ENCODE assay signal across 1 cellular context in the genomic region with DNA sequence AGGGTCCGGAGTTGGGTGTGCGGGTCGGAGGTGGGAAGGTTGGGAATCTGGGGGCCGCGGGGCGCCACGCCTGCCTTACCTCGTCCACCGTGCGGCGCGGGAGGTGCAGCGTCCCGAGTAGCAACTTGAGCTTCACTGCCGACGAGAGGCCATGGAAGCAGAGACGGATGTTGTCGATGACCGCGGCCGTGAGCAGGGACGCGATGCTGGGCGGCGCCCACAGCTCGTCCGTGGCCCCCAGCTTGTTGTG.
TF ChIP-seq lines count a peak whose summit lies in the region.

No MANE protein-coding gene starts in this region.

TF ChIP-seq in HEK293, 187 proteins besides CTCF, POLR2A, EP300 and RAD21 (continued from another document):
- no peak for TF ChIP-seq ZNF639 (tag by site-specific recombination; IDR thresholded peaks at IDR 0.05)
- TF ChIP-seq ZNF155 (tag by site-specific recombination; IDR thresholded peaks at IDR 0.05) = no peak
- TF ChIP-seq ZNF391 (tag by site-specific recombination; IDR thresholded peaks at IDR 0.05; ENCODE audit: borderline replicate concordance, low read depth) = peak; percentile 50; the same call in 1 of the 2 replicates
- peak; percentile 88 for TF ChIP-seq ZBTB10 (tag by site-specific recombination; IDR thresholded peaks at IDR 0.05)
- TF ChIP-seq ZNF473 (tag by site-specific recombination; IDR thresholded peaks at IDR 0.05) = no peak
- peak; percentile 33; the same call in 1 of the 2 replicates for TF ChIP-seq ZBTB7A (tag by site-specific recombination; IDR thresholded peaks at IDR 0.05; ENCODE audit: low read depth)
- TF ChIP-seq ZBTB8A (tag by site-specific recombination; IDR thresholded peaks at IDR 0.05) = no peak
- TF ChIP-seq PRDM4 (tag by site-specific recombination; IDR thresholded peaks at IDR 0.05) = 0 out of 2 replicates have a peak, but pooled peaks have one; percentile 23
- TF ChIP-seq HOXD13 (CRISPR knock-in tag; IDR thresholded peaks at IDR 0.05; ENCODE audit: borderline replicate concordance) = peak; percentile 46; the same call in 1 of the 2 replicates
- TF ChIP-seq, protein P1, sequence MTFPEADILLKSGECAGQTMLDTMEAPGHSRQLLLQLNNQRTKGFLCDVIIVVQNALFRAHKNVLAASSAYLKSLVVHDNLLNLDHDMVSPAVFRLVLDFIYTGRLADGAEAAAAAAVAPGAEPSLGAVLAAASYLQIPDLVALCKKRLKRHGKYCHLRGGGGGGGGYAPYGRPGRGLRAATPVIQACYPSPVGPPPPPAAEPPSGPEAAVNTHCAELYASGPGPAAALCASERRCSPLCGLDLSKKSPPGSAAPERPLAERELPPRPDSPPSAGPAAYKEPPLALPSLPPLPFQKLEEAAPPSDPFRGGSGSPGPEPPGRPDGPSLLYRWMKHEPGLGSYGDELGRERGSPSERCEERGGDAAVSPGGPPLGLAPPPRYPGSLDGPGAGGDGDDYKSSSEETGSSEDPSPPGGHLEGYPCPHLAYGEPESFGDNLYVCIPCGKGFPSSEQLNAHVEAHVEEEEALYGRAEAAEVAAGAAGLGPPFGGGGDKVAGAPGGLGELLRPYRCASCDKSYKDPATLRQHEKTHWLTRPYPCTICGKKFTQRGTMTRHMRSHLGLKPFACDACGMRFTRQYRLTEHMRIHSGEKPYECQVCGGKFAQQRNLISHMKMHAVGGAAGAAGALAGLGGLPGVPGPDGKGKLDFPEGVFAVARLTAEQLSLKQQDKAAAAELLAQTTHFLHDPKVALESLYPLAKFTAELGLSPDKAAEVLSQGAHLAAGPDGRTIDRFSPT (tag by site-specific recombination; IDR thresholded peaks at IDR 0.05) = no peak
- no peak for TF ChIP-seq ZBTB49 (tag by site-specific recombination; IDR thresholded peaks at IDR 0.05; ENCODE audit: low read depth)
- no peak for TF ChIP-seq ZNF16 (tag by site-specific recombination; IDR thresholded peaks at IDR 0.05; ENCODE audit: low read depth)
- no peak for TF ChIP-seq ZNF221 (tag by site-specific recombination; IDR thresholded peaks at IDR 0.05; ENCODE audit: borderline replicate concordance)
- TF ChIP-seq, protein P2, sequence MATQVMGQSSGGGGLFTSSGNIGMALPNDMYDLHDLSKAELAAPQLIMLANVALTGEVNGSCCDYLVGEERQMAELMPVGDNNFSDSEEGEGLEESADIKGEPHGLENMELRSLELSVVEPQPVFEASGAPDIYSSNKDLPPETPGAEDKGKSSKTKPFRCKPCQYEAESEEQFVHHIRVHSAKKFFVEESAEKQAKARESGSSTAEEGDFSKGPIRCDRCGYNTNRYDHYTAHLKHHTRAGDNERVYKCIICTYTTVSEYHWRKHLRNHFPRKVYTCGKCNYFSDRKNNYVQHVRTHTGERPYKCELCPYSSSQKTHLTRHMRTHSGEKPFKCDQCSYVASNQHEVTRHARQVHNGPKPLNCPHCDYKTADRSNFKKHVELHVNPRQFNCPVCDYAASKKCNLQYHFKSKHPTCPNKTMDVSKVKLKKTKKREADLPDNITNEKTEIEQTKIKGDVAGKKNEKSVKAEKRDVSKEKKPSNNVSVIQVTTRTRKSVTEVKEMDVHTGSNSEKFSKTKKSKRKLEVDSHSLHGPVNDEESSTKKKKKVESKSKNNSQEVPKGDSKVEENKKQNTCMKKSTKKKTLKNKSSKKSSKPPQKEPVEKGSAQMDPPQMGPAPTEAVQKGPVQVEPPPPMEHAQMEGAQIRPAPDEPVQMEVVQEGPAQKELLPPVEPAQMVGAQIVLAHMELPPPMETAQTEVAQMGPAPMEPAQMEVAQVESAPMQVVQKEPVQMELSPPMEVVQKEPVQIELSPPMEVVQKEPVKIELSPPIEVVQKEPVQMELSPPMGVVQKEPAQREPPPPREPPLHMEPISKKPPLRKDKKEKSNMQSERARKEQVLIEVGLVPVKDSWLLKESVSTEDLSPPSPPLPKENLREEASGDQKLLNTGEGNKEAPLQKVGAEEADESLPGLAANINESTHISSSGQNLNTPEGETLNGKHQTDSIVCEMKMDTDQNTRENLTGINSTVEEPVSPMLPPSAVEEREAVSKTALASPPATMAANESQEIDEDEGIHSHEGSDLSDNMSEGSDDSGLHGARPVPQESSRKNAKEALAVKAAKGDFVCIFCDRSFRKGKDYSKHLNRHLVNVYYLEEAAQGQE (tag by site-specific recombination; IDR thresholded peaks at IDR 0.05) = peak; percentile 32; the same call in 1 of the 2 replicates
- TF ChIP-seq ZNF513 (tag by site-specific recombination; IDR thresholded peaks at IDR 0.05) = no peak
